ENCODE assay signal across 12 cellular contexts in the genomic region with DNA sequence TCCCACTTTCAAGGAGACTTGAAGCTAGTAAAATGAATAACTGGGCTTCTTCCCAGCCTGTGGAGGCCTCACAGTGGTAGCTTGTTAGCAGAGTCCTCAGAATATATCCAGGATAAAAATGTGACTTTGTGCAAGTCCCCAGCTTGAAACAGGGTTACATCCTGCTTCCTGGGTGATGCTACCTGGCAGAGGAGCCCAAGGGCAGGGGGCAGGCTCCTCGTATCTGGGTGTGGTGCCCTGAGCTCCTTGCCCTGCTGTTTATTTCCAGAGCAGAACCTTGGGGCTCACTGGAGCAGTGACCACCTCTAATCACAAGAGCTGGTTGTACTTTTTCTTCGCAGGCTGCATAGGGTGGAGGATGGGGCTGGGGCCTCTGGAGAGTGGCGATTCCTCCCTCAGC.
DNase-seq lines count a peak whose midpoint lies in the region; ATAC-seq and TF ChIP-seq lines count a peak whose summit lies in the region.
"Had no signal": no experiment of that assay in that cellular context is flagged by ENCODE, and none has a peak within 500 bp of the region (broad histone marks: within the 10 kb centered on the region; RNA-seq: fewer than 3 reads in every experiment).

No MANE protein-coding gene starts in this region.

- CTCF ChIA-PET in naive thymus-derived CD4-positive, alpha-beta T cell (lab: Charles Lee): interaction anchor here (1.0 to 2.1 kb wide), 3 partner anchors 13 to 95 kb away, joined by 3 to 9 read pairs (median 4); partner anchors contain the start of gene GRK5

- TF ChIP-seq POLR2A in uterus (IDR thresholded peaks at IDR 0.05): no peak

- H3K4me1 Mint-ChIP-seq in activated T-helper 17 cell treated with anti-CD3 and anti-CD28 coated beads, Interleukin-2, amount 50 U/mL, for 72 hours: peaks cover 47% of the 10 kb centered on the region
- peaks cover 61 to 98% (median 87%) of the 10 kb centered on the region in 7 donors for H3K4me1 Mint-ChIP-seq in naive thymus-derived CD4-positive, alpha-beta T cell
- H3K4me1 Mint-ChIP-seq in mesothelial cell of epicardium (peaks cover 13% of the 10 kb centered on the region), glutamatergic neuron (ENCODE audit: low read depth, unreplicated experiment) (peaks cover 33% of the 10 kb centered on the region)

- no peak overlapping the region for H3K4me3 ChIP-seq in left ventricle myocardium inferior
- H3K4me3 ChIP-seq in naive thymus-derived CD4-positive, alpha-beta T cell (ENCODE audit: low read length): peak overlapping the region; percentile 34
- H3K4me3 ChIP-seq in uterus: no peak overlapping the region
- H3K4me3 ChIP-seq in mucosa of descending colon: no peak overlapping the region

- intact Hi-C loops in left ventricle myocardium inferior (cut with micrococcal nuclease) (no loop called here), cardiac septum (cut with DNase I) (no loop called here), uterus (cut with DNase I; ENCODE audit: low total_unique reads) (no loop called here), mucosa of descending colon (cut with DNase I, micrococcal nuclease) (no loop called here)
- intact Hi-C loops in naive thymus-derived CD4-positive, alpha-beta T cell (cut with micrococcal nuclease): loop anchor here (10.0 kb wide), 2 partner anchors 217 to 573 kb away; partner anchors contain the start of genes EIF3A (in 1 of the 2) and MCMBP (in 1 of the 2)

- ATAC-seq in activated T-helper 17 cell treated with anti-CD3 and anti-CD28 coated beads, Interleukin-2, amount 50 U/mL, for 72 hours (replicated peaks): no peak
- ATAC-seq in naive thymus-derived CD4-positive, alpha-beta T cell: no peak
- no peak for ATAC-seq in mucosa of descending colon
- ATAC-seq: WTC11 had no signal

- H3K9me3 ChIP-seq in left ventricle myocardium inferior (replicated peaks) (peaks cover 9% of the 10 kb centered on the region), uterus (no peaks in the 10 kb centered on the region), mucosa of descending colon (peaks cover 6% of the 10 kb centered on the region)
- peaks cover 0 to 8% (median 0%) of the 10 kb centered on the region in 3 experiments for H3K9me3 ChIP-seq in naive thymus-derived CD4-positive, alpha-beta T cell (ENCODE audit: control insufficient read depth in 2 of 3, low read length in 3 of 3)

- peak overlapping the region; percentile 90 for H3K27ac Mint-ChIP-seq in activated T-helper 17 cell treated with anti-CD3 and anti-CD28 coated beads, Interleukin-2, amount 50 U/mL, for 72 hours
- peak overlapping the region; percentile 89 to 99 (median 97) for H3K27ac Mint-ChIP-seq in naive thymus-derived CD4-positive, alpha-beta T cell
- no peak overlapping the region for H3K27ac Mint-ChIP-seq in mesothelial cell of epicardium
- H3K27ac Mint-ChIP-seq in glutamatergic neuron (ENCODE audit: unreplicated experiment): no peak overlapping the region
- H3K27ac Mint-ChIP-seq: WTC11 had no signal

- no peaks in the 10 kb centered on the region for H3K27me3 Mint-ChIP-seq in activated T-helper 17 cell treated with anti-CD3 and anti-CD28 coated beads, Interleukin-2, amount 50 U/mL, for 72 hours
- no peaks in the 10 kb centered on the region for H3K27me3 Mint-ChIP-seq in naive thymus-derived CD4-positive, alpha-beta T cell
- H3K27me3 Mint-ChIP-seq in mesothelial cell of epicardium (ENCODE audit: low read depth) (no peaks in the 10 kb centered on the region), glutamatergic neuron (ENCODE audit: unreplicated experiment) (peaks cover 21% of the 10 kb centered on the region)

- TF ChIP-seq CTCF in left ventricle myocardium inferior (IDR thresholded peaks at IDR 0.05; ENCODE audit: borderline replicate concordance) (no peak), uterus (IDR thresholded peaks at IDR 0.05) (no peak), mesothelial cell of epicardium (IDR thresholded peaks at IDR 0.05; ENCODE audit: unreplicated experiment) (no peak), glutamatergic neuron (IDR thresholded peaks at IDR 0.05; ENCODE audit: partially characterized antibody, unreplicated experiment) (no peak), mucosa of descending colon (IDR thresholded peaks at IDR 0.05) (no peak)

- H3K27me3 ChIP-seq in left ventricle myocardium inferior (ENCODE audit: low read depth) (no peaks in the 10 kb centered on the region), uterus (no peaks in the 10 kb centered on the region)
- H3K27me3 ChIP-seq in naive thymus-derived CD4-positive, alpha-beta T cell (ENCODE audit: control insufficient read depth in 2 of 2, insufficient read depth in 2 of 2, low read length in 2 of 2): no peaks in the 10 kb centered on the region

- peak overlapping the region; percentile 79 for H3K4me3 Mint-ChIP-seq in activated T-helper 17 cell treated with anti-CD3 and anti-CD28 coated beads, Interleukin-2, amount 50 U/mL, for 72 hours
- H3K4me3 Mint-ChIP-seq in naive thymus-derived CD4-positive, alpha-beta T cell: peak overlapping the region in 8 of 10 donors; percentile 45 to 93 (median 76)
- no peak overlapping the region for H3K4me3 Mint-ChIP-seq in mesothelial cell of epicardium
- no peak overlapping the region for H3K4me3 Mint-ChIP-seq in glutamatergic neuron (ENCODE audit: unreplicated experiment)
- H3K4me3 Mint-ChIP-seq: WTC11 had no signal

- H3K4me1 ChIP-seq in left ventricle myocardium inferior: peaks cover 98% of the 10 kb centered on the region
- peaks cover 59 to 67% of the 10 kb centered on the region in 2 donors for H3K4me1 ChIP-seq in naive thymus-derived CD4-positive, alpha-beta T cell (ENCODE audit: control insufficient read depth in 2 of 2, insufficient read depth in 2 of 2, low read length in 2 of 2)
- H3K4me1 ChIP-seq in uterus: peaks cover 0 to 5% of the 10 kb centered on the region in 2 donors
- peaks cover 4% of the 10 kb centered on the region for H3K4me1 ChIP-seq in mucosa of descending colon (ENCODE audit: low read depth)

- DNase-seq in left ventricle myocardium inferior: no peak
- DNase-seq in cardiac septum (ENCODE audit: low spot score): no peak
- DNase-seq in naive thymus-derived CD4-positive, alpha-beta T cell: no peak
- DNase-seq in uterus: no peak
- no peak for DNase-seq in mesothelial cell of epicardium (ENCODE audit: low spot score in 2 of 2, unreplicated experiment in 2 of 2)
- DNase-seq in glutamatergic neuron: no peak
- DNase-seq in mucosa of descending colon: no peak
- DNase-seq: cerebellar nuclear complex; hippocampal formation; NK-92 treated with Interleukin-12 subunit alpha and Interleukin-12 subunit beta, amount 100 ng/mL, for 24 hours had no signal

- peaks cover 15% of the 10 kb centered on the region for H3K36me3 Mint-ChIP-seq in activated T-helper 17 cell treated with anti-CD3 and anti-CD28 coated beads, Interleukin-2, amount 50 U/mL, for 72 hours (ENCODE audit: low read depth)
- peaks cover 6 to 21% (median 9%) of the 10 kb centered on the region in 5 donors for H3K36me3 Mint-ChIP-seq in naive thymus-derived CD4-positive, alpha-beta T cell
- H3K36me3 Mint-ChIP-seq in mesothelial cell of epicardium (peaks cover 4% of the 10 kb centered on the region), glutamatergic neuron (ENCODE audit: unreplicated experiment) (peaks cover 7% of the 10 kb centered on the region)
- H3K36me3 Mint-ChIP-seq: WTC11 had no signal

- H3K9me3 Mint-ChIP-seq in activated T-helper 17 cell treated with anti-CD3 and anti-CD28 coated beads, Interleukin-2, amount 50 U/mL, for 72 hours: no peaks in the 10 kb centered on the region
- H3K9me3 Mint-ChIP-seq in naive thymus-derived CD4-positive, alpha-beta T cell: peaks cover 0 to 9% (median 3%) of the 10 kb centered on the region in 11 donors
- H3K9me3 Mint-ChIP-seq in mesothelial cell of epicardium (peaks cover 9% of the 10 kb centered on the region), glutamatergic neuron (ENCODE audit: unreplicated experiment) (peaks cover 4% of the 10 kb centered on the region)

- H3K36me3 ChIP-seq in left ventricle myocardium inferior (peaks cover 7% of the 10 kb centered on the region), uterus (no peaks in the 10 kb centered on the region), mucosa of descending colon (ENCODE audit: low read depth) (no peaks in the 10 kb centered on the region)
- H3K36me3 ChIP-seq in naive thymus-derived CD4-positive, alpha-beta T cell (ENCODE audit: control insufficient read depth in 2 of 3, insufficient read depth in 3 of 3, low read length in 3 of 3): peaks cover 0 to 3% (median 0%) of the 10 kb centered on the region in 3 experiments

- H3K27ac ChIP-seq in left ventricle myocardium inferior (replicated peaks) (peak overlapping the region; percentile 68), uterus (peak overlapping the region; percentile 57 to 76)
- H3K27ac ChIP-seq in naive thymus-derived CD4-positive, alpha-beta T cell (ENCODE audit: low read depth, low read length): peak overlapping the region; percentile 80

- POLR2A ChIA-PET in naive thymus-derived CD4-positive, alpha-beta T cell (lab: Charles Lee): interaction anchor here (0.6 to 2.1 kb wide), 7 partner anchors 9 to 240 kb away, joined by 3 to 10 read pairs (median 6); partner anchors contain the start of genes GRK5 and RGS10

Comparison
In these comparisons a context has a peak if more than half of its experiments do, and no peak if none do; other contexts are left out.
1. H3K27ac Mint-ChIP-seq: peak in activated T-helper 17 cell treated with anti-CD3 and anti-CD28 coated beads, Interleukin-2, amount 50 U/mL, for 72 hours (single experiment) and naive thymus-derived CD4-positive, alpha-beta T cell (9 of 9); none in mesothelial cell of epicardium (single experiment) and glutamatergic neuron (single experiment).
2. H3K4me3 Mint-ChIP-seq: peak in activated T-helper 17 cell treated with anti-CD3 and anti-CD28 coated beads, Interleukin-2, amount 50 U/mL, for 72 hours (single experiment) and naive thymus-derived CD4-positive, alpha-beta T cell (8 of 10); none in mesothelial cell of epicardium (single experiment) and glutamatergic neuron (single experiment).
3. intact Hi-C loops: an anchor here in naive thymus-derived CD4-positive, alpha-beta T cell (10.0 kb wide); none called in left ventricle myocardium inferior, cardiac septum, uterus and mucosa of descending colon.
4. Peak in every context shown above with its lines, with median percentiles within 50 percentile points of each other: H3K27ac ChIP-seq.